ENCODE assay signal across 16 cellular contexts in the genomic region with DNA sequence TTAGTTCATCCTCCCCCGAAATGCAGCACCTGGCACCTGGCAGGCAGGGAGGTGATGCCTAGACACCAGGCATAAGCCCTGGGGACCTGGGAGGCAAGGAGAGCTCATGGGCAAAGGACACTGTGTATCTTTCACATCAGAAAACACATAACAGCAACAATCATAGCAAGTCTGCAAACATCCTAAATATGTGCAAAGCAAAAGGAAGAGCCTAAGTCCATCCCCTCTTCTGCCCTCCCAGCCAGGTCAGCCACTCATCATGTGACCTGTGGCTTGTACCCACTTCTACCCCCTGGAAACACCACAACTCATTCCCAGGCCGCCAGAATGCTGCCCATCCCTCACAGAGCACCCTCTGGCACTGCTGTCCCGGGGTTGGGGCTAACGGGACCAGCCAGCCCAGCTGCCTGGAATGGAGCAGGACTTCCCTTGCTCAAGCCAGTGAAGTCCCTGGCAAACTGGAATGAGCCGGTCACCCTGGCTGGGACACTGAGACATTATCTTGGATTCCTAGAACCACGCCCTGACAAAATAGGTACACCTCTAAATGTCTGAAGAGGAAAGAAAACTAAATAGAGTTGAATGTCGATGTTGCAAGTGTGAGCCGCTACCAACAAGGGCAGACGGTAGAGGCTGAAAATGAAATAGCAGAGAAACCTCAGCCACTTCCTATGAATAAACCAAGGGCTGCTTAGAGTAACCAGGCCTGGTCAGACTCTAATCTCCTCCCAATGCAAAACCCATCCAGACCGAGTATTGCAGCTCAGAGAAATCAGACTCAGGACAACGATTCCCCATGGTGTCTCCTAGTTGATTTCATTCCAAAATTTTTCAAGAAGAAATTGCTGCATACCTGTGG. TPM values are rescaled to one million over a fixed set of nuclear protein-coding genes. Genes with fewer than 3 reads are reported as not detected.
DNase-seq lines count a peak whose midpoint lies in the region; ATAC-seq and TF ChIP-seq lines count a peak whose summit lies in the region.
"Had no signal": no experiment of that assay in that cellular context is flagged by ENCODE, and none has a peak within 500 bp of the region (broad histone marks: within the 10 kb centered on the region; RNA-seq: fewer than 3 reads in every experiment).

No MANE protein-coding gene starts in this region.

- H3K4me1 Mint-ChIP-seq in neural progenitor cell: peaks cover 26% of the 10 kb centered on the region

- H3K4me3 Mint-ChIP-seq in neural progenitor cell: no peak overlapping the region
- H3K4me3 Mint-ChIP-seq: mesothelial cell of epicardium had no signal

- H3K27ac Mint-ChIP-seq in neural progenitor cell: peak overlapping the region; percentile 42
- H3K27ac Mint-ChIP-seq: mesothelial cell of epicardium had no signal

- H3K27ac ChIP-seq in C4-2B (peak overlapping the region; percentile 25; the same call in 1 of the 2 replicates), KOPT-K1 (ENCODE audit: low read depth, low read length, poor library complexity, severe bottlenecking) (peak overlapping the region; percentile 62), colonic mucosa (no peak overlapping the region), neural progenitor cell (no peak overlapping the region), right atrium auricular region (no peak overlapping the region)
- H3K27ac ChIP-seq: adrenal gland had no signal

- TF ChIP-seq CTCF in C4-2B (conservative IDR thresholded peaks at IDR 0.05) (no peak), colonic mucosa (IDR thresholded peaks at IDR 0.05) (no peak), neural progenitor cell (IDR thresholded peaks at IDR 0.05) (no peak), right atrium auricular region (IDR thresholded peaks at IDR 0.05) (no peak)

- peaks cover 3% of the 10 kb centered on the region for H3K27me3 Mint-ChIP-seq in neural progenitor cell (ENCODE audit: insufficient read depth, low read depth)

- H2AFZ ChIP-seq in neural progenitor cell (replicated peaks): no peak overlapping the region

- peak overlapping the region; percentile 62 for H3K4me2 ChIP-seq in neural progenitor cell

- H3K9me3 ChIP-seq in KOPT-K1 (ENCODE audit: insufficient read depth, low read length, poor library complexity, severe bottlenecking) (no peaks in the 10 kb centered on the region), colonic mucosa (no peaks in the 10 kb centered on the region), neural progenitor cell (ENCODE audit: low read depth) (no peaks in the 10 kb centered on the region), right atrium auricular region (no peaks in the 10 kb centered on the region)
- H3K9me3 ChIP-seq: adrenal gland, HAP-1 had no signal

- no peak overlapping the region for H3K4me3 ChIP-seq in colonic mucosa
- no peak overlapping the region for H3K4me3 ChIP-seq in neural progenitor cell
- no peak overlapping the region for H3K4me3 ChIP-seq in right atrium auricular region
- H3K4me3 ChIP-seq: adrenal gland, HAP-1 had no signal

- no peaks in the 10 kb centered on the region for H3K79me2 ChIP-seq in neural progenitor cell (ENCODE audit: low read depth)

- no peaks in the 10 kb centered on the region for H3K27me3 ChIP-seq in colonic mucosa
- no peaks in the 10 kb centered on the region for H3K27me3 ChIP-seq in neural progenitor cell
- no peaks in the 10 kb centered on the region for H3K27me3 ChIP-seq in right atrium auricular region
- H3K27me3 ChIP-seq: adrenal gland had no signal

- DNase-seq in colonic mucosa: peak; percentile 69
- no peak for DNase-seq in neural progenitor cell (ENCODE audit: low spot score)
- DNase-seq in right atrium auricular region (ENCODE audit: low spot score): no peak
- DNase-seq in NCI-H2171 (lab: John Stamatoyannopoulos, UW): no peak
- DNase-seq: activated CD4-positive, CD25-positive, alpha-beta regulatory T cell treated with anti-CD3 and anti-CD28 coated beads, Interleukin-2, amount 50 U/mL, for 72 hours; activated T-cell treated with anti-CD3 and anti-CD28 coated beads for 4 hours; adrenal gland; cortex of kidney; stimulated activated CD8-positive, alpha-beta memory T cell treated with anti-CD3 and anti-CD28 coated beads, Interleukin-4, amount 100 ng/mL, for 48 hours; SW 1271 had no signal

- ATAC-seq in HG03139 (IDR thresholded peaks at IDR 0.05; ENCODE audit: unreplicated experiment): no peak
- no peak for ATAC-seq in GM21723 (IDR thresholded peaks at IDR 0.05; ENCODE audit: unreplicated experiment)

- H3K36me3 ChIP-seq in KOPT-K1 (ENCODE audit: insufficient read depth, low read length) (no peaks in the 10 kb centered on the region), colonic mucosa (peaks cover 6% of the 10 kb centered on the region), neural progenitor cell (no peaks in the 10 kb centered on the region), right atrium auricular region (no peaks in the 10 kb centered on the region)
- H3K36me3 ChIP-seq: adrenal gland, HAP-1 had no signal

- no peak overlapping the region for H3K9ac ChIP-seq in colonic mucosa (ENCODE audit: low read depth in 2 of 2, low read length in 2 of 2)
- H3K9ac ChIP-seq in neural progenitor cell: no peak overlapping the region

- H3K9me3 Mint-ChIP-seq in neural progenitor cell: no peaks in the 10 kb centered on the region
- H3K9me3 Mint-ChIP-seq: mesothelial cell of epicardium had no signal

- H4K20me1 ChIP-seq in neural progenitor cell (ENCODE audit: low read depth): no peaks in the 10 kb centered on the region

- no peaks in the 10 kb centered on the region for H3K36me3 Mint-ChIP-seq in neural progenitor cell
- H3K36me3 Mint-ChIP-seq: mesothelial cell of epicardium had no signal

- H3F3A ChIP-seq in neural progenitor cell (ENCODE audit: low read depth): peaks cover 27% of the 10 kb centered on the region

- intact Hi-C loops in colonic mucosa (cut with DNase I): no loop called here

- H3K4me1 ChIP-seq in colonic mucosa (no peaks in the 10 kb centered on the region), neural progenitor cell (peaks cover 19% of the 10 kb centered on the region), right atrium auricular region (no peaks in the 10 kb centered on the region)
- H3K4me1 ChIP-seq: adrenal gland, HAP-1 had no signal

RNA-seq across cellular contexts. Expression of a gene that starts 29.4 kb away (rescaled TPM):
- total RNA-seq in colonic mucosa (100 to 1,000 TPM; 261 to 408 TPM), neural progenitor cell (ENCODE audit: low replicate concordance) (0.99 and 1.5 TPM in 2 replicates), right atrium auricular region (not detected)

RNA-seq across cellular contexts. Expression of a gene that starts 52.5 kb away (rescaled TPM):
- 10 to 100 TPM in 1 of 2 donors, 1 to 10 TPM in 1; 7.3 to 17.7 TPM for total RNA-seq in colonic mucosa
- total RNA-seq in neural progenitor cell (ENCODE audit: low replicate concordance): 0.15 and 1.7 TPM in 2 replicates
- 1 to 10 TPM; 6.9 to 8.5 TPM for total RNA-seq in right atrium auricular region

Comparison
In these comparisons a context has a peak if more than half of its experiments do, and no peak if none do; other contexts are left out.
1. H3K27ac ChIP-seq: peak in C4-2B (single experiment) and KOPT-K1 (single experiment); none in colonic mucosa (single experiment), neural progenitor cell (single experiment) and right atrium auricular region (0 of 2).
2. RNA of a gene that starts 29.4 kb away (total RNA-seq): 261 to 408 TPM in colonic mucosa; 0.99 to 1.5 TPM in neural progenitor cell and not detected in right atrium auricular region; every median in the first group is over 100 times any median in the second.